Comparison of ENCODE assay signal across 19 cellular contexts in the genomic region with DNA sequence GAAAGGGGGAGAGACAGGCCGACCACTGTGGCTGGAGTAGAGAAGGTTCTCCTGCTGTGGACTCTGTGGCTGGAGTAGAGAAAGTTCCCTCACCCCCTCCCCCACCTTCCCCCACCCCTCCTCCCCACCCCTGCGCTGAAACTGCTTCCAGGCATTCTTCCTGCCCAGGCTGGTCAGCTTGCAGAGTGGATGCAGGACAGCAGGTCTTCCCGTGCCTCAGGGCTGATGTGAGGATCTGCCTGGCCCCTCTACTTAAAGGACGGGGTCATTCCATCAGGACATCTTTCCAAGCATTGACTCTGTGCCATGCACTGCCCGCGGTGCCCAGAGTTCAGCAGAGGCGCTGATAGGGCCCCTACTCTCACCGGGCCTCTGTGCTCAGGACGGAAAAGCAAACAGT. TPM values are rescaled to one million over a fixed set of nuclear protein-coding genes. Genes with fewer than 3 reads are reported as not detected.
DNase-seq lines count a peak whose midpoint lies in the region; ATAC-seq, FAIRE-seq and TF ChIP-seq lines count a peak whose summit lies in the region.
"Had no signal": no experiment of that assay in that cellular context is flagged by ENCODE, and none has a peak within 500 bp of the region (broad histone marks: within the 10 kb centered on the region; RNA-seq: fewer than 3 reads in every experiment).

No MANE protein-coding gene starts in this region.

- no peak overlapping the region for H3K23ac ChIP-seq in H9 (ENCODE audit: insufficient read length, low read depth, low read length)
- H3K23ac ChIP-seq in H1 (ENCODE audit: insufficient read length) = no peak overlapping the region
- H3K23ac ChIP-seq in mesendoderm (ENCODE audit: low read length) = no peak overlapping the region

- H3K4me1 ChIP-seq in H9 (ENCODE audit: insufficient read depth, low read length) (no peaks in the 10 kb centered on the region), H1 (replicated peaks in 1 of 4; ENCODE audit: control insufficient read depth in 3 of 4, insufficient read depth in 4 of 4, low read length in 3 of 4) (peaks cover 0 to 3% (median 0%) of the 10 kb centered on the region in 4 experiments; a peak in 3 of 7 replicates), mesendoderm (ENCODE audit: control insufficient read depth, low read depth, low read length) (no peaks in the 10 kb centered on the region), parathyroid adenoma (no peaks in the 10 kb centered on the region)

- TF ChIP-seq CTCF in H9 (conservative IDR thresholded peaks at IDR 0.05) (no peak), H1 (IDR thresholded peaks at IDR 0.05; ENCODE audit: control extremely low read depth in 1 of 3, insufficient read depth in 1 of 3, low read depth in 1 of 3, low read length in 3 of 3) (no peak), parathyroid adenoma (IDR thresholded peaks at IDR 0.05) (no peak), natural killer cell (IDR thresholded peaks at IDR 0.05) (no peak)

- POLR2A ChIA-PET in H1 (lab: Charles Lee; ENCODE audit: partially characterized antibody) = no interaction called here

- H3K4me3 ChIP-seq in H1 (ENCODE audit: extremely low read depth in 1 of 4, insufficient read depth in 2 of 4, low read depth in 3 of 4, low read length in 4 of 4) (no peak overlapping the region), mesendoderm (ENCODE audit: low read length) (no peak overlapping the region), parathyroid adenoma (ENCODE audit: low read depth, low read length) (no peak overlapping the region)
- H3K4me3 ChIP-seq: GM23338 had no signal

- H2BK15ac ChIP-seq in H9 (ENCODE audit: low read depth, low read length) (no peak overlapping the region; the same call in 1 of the 2 replicates), H1 (ENCODE audit: low read length) (no peak overlapping the region), mesendoderm (replicated peaks; ENCODE audit: low read depth) (no peak overlapping the region)

- WGBS in H9 (ENCODE audit: extremely low coverage, insufficient read length, low lambda C conversion rate) = no CpG with 5 or more reads among the region's 9 CpGs
- 83% methylated on average over 7 of the region's 9 CpGs; no CpG with 5 or more reads in 1 of the 2 experiments for WGBS in H1 (ENCODE audit: extremely low coverage in 1 of 2, insufficient coverage in 1 of 2, insufficient read length in 1 of 2, insufficient replicate concordance in 2 of 2, low coverage in 1 of 2, low lambda C conversion rate in 2 of 2, missing lambda C conversion rate in 1 of 2), 2 experiments
- WGBS in mesendoderm (ENCODE audit: extremely low coverage, insufficient coverage, low lambda C conversion rate) = no CpG with 5 or more reads among the region's 9 CpGs

- H3K36me3 ChIP-seq in H1 (ENCODE audit: control insufficient read depth in 2 of 4, insufficient read depth in 4 of 4, low read length in 3 of 4) = peaks cover 0 to 6% (median 0%) of the 10 kb centered on the region in 4 experiments; a peak in 1 of 8 replicates
- no peaks in the 10 kb centered on the region for H3K36me3 ChIP-seq in mesendoderm (ENCODE audit: control insufficient read depth, insufficient read depth, low read length)
- H3K36me3 ChIP-seq in parathyroid adenoma (ENCODE audit: control insufficient read depth, insufficient read depth, low read length) = no peaks in the 10 kb centered on the region

- intact Hi-C loops in natural killer cell (cut with micrococcal nuclease) = no loop called here

- CTCF ChIA-PET in H1 (lab: Charles Lee; ENCODE audit: partially characterized antibody) = interaction anchor here (1.3 kb wide), 1 partner anchor 19 kb away, joined by 5 read pairs; no protein-coding TSS in a partner anchor

- H3K27ac Mint-ChIP-seq in H9 = no peak overlapping the region
- H3K27ac Mint-ChIP-seq in natural killer cell = no peak overlapping the region
- H3K27ac Mint-ChIP-seq: CD4-positive, alpha-beta memory T cell; GM23338 had no signal

- H2BK5ac ChIP-seq in H9 (ENCODE audit: insufficient read length, low read length) (no peak overlapping the region), H1 (ENCODE audit: low read depth, low read length) (no peak overlapping the region), mesendoderm (ENCODE audit: low read length) (no peak overlapping the region)

- H3K4me2 ChIP-seq in H9 (ENCODE audit: insufficient read depth, insufficient read length, low read length) (no peak overlapping the region), H1 (ENCODE audit: insufficient read depth in 1 of 2, low read depth in 2 of 2, low read length in 2 of 2) (no peak overlapping the region), mesendoderm (ENCODE audit: low read length) (no peak overlapping the region), parathyroid adenoma (ENCODE audit: low read length) (no peak overlapping the region)
- H3K4me2 ChIP-seq: GM23338 had no signal

- H3K9me3 Mint-ChIP-seq in H9 (peaks cover 11 to 14% of the 10 kb centered on the region in 2 experiments; a peak in 4 of 5 replicates), natural killer cell (peaks cover 0 to 4% of the 10 kb centered on the region in 2 donors)

- TF ChIP-seq RAD21 in H1 (IDR thresholded peaks at IDR 0.05 in 1 of 2, conservative IDR thresholded peaks at IDR 0.05 in 1 of 2; ENCODE audit: low read depth in 2 of 2, low read length in 2 of 2) = no peak

- no peak for ATAC-seq in natural killer cell
- ATAC-seq in HG02970 (IDR thresholded peaks at IDR 0.05; ENCODE audit: low FRiP score, unreplicated experiment) = no peak
- ATAC-seq: GM23338, HCT116 had no signal

- no peaks in the 10 kb centered on the region for H3K79me2 ChIP-seq in H9 (ENCODE audit: insufficient read depth, low read length)
- no peaks in the 10 kb centered on the region for H3K79me2 ChIP-seq in H1 (ENCODE audit: control insufficient read depth in 1 of 2, insufficient read depth in 2 of 2, low read length in 2 of 2)
- H3K79me2 ChIP-seq in mesendoderm (ENCODE audit: control insufficient read depth, insufficient read depth, low read length) = no peaks in the 10 kb centered on the region
- no peaks in the 10 kb centered on the region for H3K79me2 ChIP-seq in parathyroid adenoma

- H3K4ac ChIP-seq in H9 (ENCODE audit: low read depth, low read length) = no peak overlapping the region
- H3K4ac ChIP-seq in H1 (replicated peaks; ENCODE audit: insufficient read length, low read depth, low read length) = no peak overlapping the region
- no peak overlapping the region for H3K4ac ChIP-seq in mesendoderm (ENCODE audit: low read depth, low read length)

- H3K27me3 ChIP-seq in H9 (ENCODE audit: insufficient read depth, low read length) (no peaks in the 10 kb centered on the region; the same call in 1 of the 2 replicates), H1 (replicated peaks in 1 of 4; ENCODE audit: control insufficient read depth in 3 of 4, extremely low read depth in 1 of 4, insufficient read depth in 3 of 4, low read length in 3 of 4) (no peaks in the 10 kb centered on the region; a peak in 2 of 7 replicates), mesendoderm (ENCODE audit: insufficient read depth, low read length, poor library complexity) (no peaks in the 10 kb centered on the region), parathyroid adenoma (ENCODE audit: control insufficient read depth, insufficient read depth, low read length) (no peaks in the 10 kb centered on the region)

- H3K27ac ChIP-seq in H9 (ENCODE audit: insufficient read length, low read depth, low read length) (no peak overlapping the region), H1 (ENCODE audit: low read depth, low read length) (no peak overlapping the region), mesendoderm (ENCODE audit: low read depth, low read length) (no peak overlapping the region), parathyroid adenoma (no peak overlapping the region)

- H4K91ac ChIP-seq in H9 (ENCODE audit: insufficient read length, low read depth, low read length) = no peak overlapping the region
- H4K91ac ChIP-seq in H1 (replicated peaks; ENCODE audit: insufficient read length, low read length) = no peak overlapping the region

- H2AK5ac ChIP-seq in H9 (ENCODE audit: insufficient read length, low read length) (no peak overlapping the region), H1 (ENCODE audit: low read depth, low read length) (no peak overlapping the region), mesendoderm (ENCODE audit: low read length) (no peak overlapping the region)

- H3K18ac ChIP-seq in H9 (ENCODE audit: insufficient read length, low read depth, low read length) (no peak overlapping the region), H1 (ENCODE audit: extremely low read depth, low read length) (no peak overlapping the region; the same call in 1 of the 2 replicates), mesendoderm (ENCODE audit: low read length) (no peak overlapping the region)

- TF ChIP-seq POLR2A in H1 (IDR thresholded peaks at IDR 0.05; ENCODE audit: control extremely low read depth in 1 of 2, low read depth in 2 of 2, low read length in 2 of 2) = no peak

- no peaks in the 10 kb centered on the region for H4K20me1 ChIP-seq in H9 (ENCODE audit: control insufficient read depth, insufficient read depth, insufficient read length)
- peaks cover 0 to 5% of the 10 kb centered on the region in 2 experiments for H4K20me1 ChIP-seq in H1 (replicated peaks in 1 of 2; ENCODE audit: control insufficient read depth in 1 of 2, insufficient read depth in 2 of 2, low read length in 2 of 2)

- no peak for FAIRE-seq in H1 (lab: Jason Lieb, UNC)
- FAIRE-seq: G401.6, GM12892, H54 had no signal

- H2BK12ac ChIP-seq in H9 (ENCODE audit: insufficient read length, low read depth, low read length) (no peak overlapping the region), H1 (ENCODE audit: low read depth, low read length) (0 out of 2 replicates have a peak overlapping the region, but pooled peaks have one; percentile 9)

- TF ChIP-seq EP300 in H1 (IDR thresholded peaks at IDR 0.05; ENCODE audit: borderline replicate concordance in 1 of 2, low read depth in 2 of 2, low read length in 2 of 2) = no peak

- H4K8ac ChIP-seq in H9 (replicated peaks; ENCODE audit: insufficient read length, low read depth, low read length) (no peak overlapping the region), H1 (ENCODE audit: extremely low read depth, insufficient read depth, low read length) (peak overlapping the region; percentile 78), mesendoderm (ENCODE audit: low read depth, low read length) (no peak overlapping the region)

- H3K4me1 Mint-ChIP-seq in H9 = peaks cover 4 to 5% of the 10 kb centered on the region in 2 experiments
- no peaks in the 10 kb centered on the region for H3K4me1 Mint-ChIP-seq in natural killer cell
- H3K4me1 Mint-ChIP-seq: CD4-positive, alpha-beta memory T cell; GM23338 had no signal

- H3K14ac ChIP-seq in H9 (ENCODE audit: insufficient read depth, low read length) = peak overlapping the region; percentile 17; the same call in 1 of the 2 replicates
- no peak overlapping the region for H3K14ac ChIP-seq in H1 (ENCODE audit: insufficient read length)

- H2AFZ ChIP-seq in H9 (ENCODE audit: low read length) (no peak overlapping the region), H1 (ENCODE audit: low read length) (no peak overlapping the region), parathyroid adenoma (peak overlapping the region; percentile 33)
- H2AFZ ChIP-seq: GM23338 had no signal

- H2BK20ac ChIP-seq in H9 (ENCODE audit: low read depth, low read length, poor library complexity, severe bottlenecking) (no peak overlapping the region), H1 (ENCODE audit: low read length) (no peak overlapping the region)

- H3K9ac ChIP-seq in H9 (ENCODE audit: extremely low read depth, insufficient read length, low read length) = no peak overlapping the region
- no peak overlapping the region for H3K9ac ChIP-seq in H1 (replicated peaks in 1 of 4; ENCODE audit: extremely low read depth in 1 of 4, low read depth in 3 of 4, low read length in 3 of 4)
- no peak overlapping the region for H3K9ac ChIP-seq in mesendoderm (ENCODE audit: low read length)
- no peak overlapping the region for H3K9ac ChIP-seq in parathyroid adenoma

- peaks cover 34% of the 10 kb centered on the region for H3K27me3 Mint-ChIP-seq in H9 (ENCODE audit: low read depth)
- peaks cover 4% of the 10 kb centered on the region in 2 donors for H3K27me3 Mint-ChIP-seq in natural killer cell (ENCODE audit: low read depth in 2 of 2)

- no peak overlapping the region for H3K56ac ChIP-seq in H9 (ENCODE audit: insufficient read length, low read depth, low read length)
- no peak overlapping the region for H3K56ac ChIP-seq in H1 (replicated peaks; ENCODE audit: insufficient read length, low read depth, low read length)
- H3K56ac ChIP-seq in mesendoderm (ENCODE audit: low read length) = peak overlapping the region; percentile 2

- H3K23me2 ChIP-seq in H9 (ENCODE audit: insufficient read length, low read depth, low read length, poor library complexity, severe bottlenecking) (no peaks in the 10 kb centered on the region), H1 (ENCODE audit: low read depth, low read length) (peaks cover 5% of the 10 kb centered on the region; the same call in 1 of the 2 replicates)

- H2BK120ac ChIP-seq in H9 (ENCODE audit: low read depth, low read length, poor library complexity, severe bottlenecking) = no peak overlapping the region
- no peak overlapping the region for H2BK120ac ChIP-seq in H1 (replicated peaks; ENCODE audit: low read depth, low read length)
- H2BK120ac ChIP-seq in mesendoderm (ENCODE audit: low read depth, low read length) = no peak overlapping the region

- H3T11ph ChIP-seq in H9 (ENCODE audit: low read length) = no peak overlapping the region

- H3K9me3 ChIP-seq in H9 (ENCODE audit: control insufficient read depth, low read depth, low read length) = no peaks in the 10 kb centered on the region
- peaks cover 6 to 9% of the 10 kb centered on the region in 2 experiments; a peak in 3 of 4 replicates for H3K9me3 ChIP-seq in H1 (ENCODE audit: insufficient read depth in 2 of 2, low read depth in 1 of 2, low read length in 1 of 2)
- H3K9me3 ChIP-seq in parathyroid adenoma (ENCODE audit: control insufficient read depth, low read length) = no peaks in the 10 kb centered on the region

- DNase-seq in H9 (peak; percentile 38), H1 (ENCODE audit: low read depth in 1 of 2, low spot score in 2 of 2) (no peak), mesendoderm (no peak), natural killer cell (no peak), hippocampal formation (lab: John Stamatoyannopoulos, UW) (no peak)
- DNase-seq: C1 segment of cervical spinal cord; Calu3; CD4-positive, alpha-beta memory T cell; COR-L47; DMS53; DMS79 treated with DMSO at 0.1 percent for 48 hours had no signal

- H3K4me3 Mint-ChIP-seq in H9 (peak overlapping the region in 1 of 2 experiments; percentile 13; a peak in 1 of 5 replicates), natural killer cell (no peak overlapping the region)
- H3K4me3 Mint-ChIP-seq: CD4-positive, alpha-beta memory T cell; GM23338 had no signal

- H3K36me3 Mint-ChIP-seq in H9 (ENCODE audit: insufficient read depth in 1 of 3, low read depth in 3 of 3) (peaks cover 0 to 3% (median 0%) of the 10 kb centered on the region in 3 experiments; a peak in 2 of 7 replicates), natural killer cell (no peaks in the 10 kb centered on the region)
- H3K36me3 Mint-ChIP-seq: CD4-positive, alpha-beta memory T cell had no signal

- H4K5ac ChIP-seq in H9 (ENCODE audit: insufficient read length, low read depth, low read length) (no peak overlapping the region), H1 (ENCODE audit: insufficient read length, low read depth, low read length) (no peak overlapping the region), mesendoderm (ENCODE audit: low read length) (no peak overlapping the region)

- H3K79me1 ChIP-seq in H9 (ENCODE audit: insufficient read depth, low read depth, low read length, poor library complexity, severe bottlenecking) (no peaks in the 10 kb centered on the region), H1 (ENCODE audit: low read depth, low read length) (no peaks in the 10 kb centered on the region), mesendoderm (ENCODE audit: low read length) (no peaks in the 10 kb centered on the region)

RNA-seq across cellular contexts. Expression of gene RIMBP2, which starts 13.2 kb away (rescaled TPM):
- total RNA-seq in H9 (2021) (0.70 TPM in 2 replicates), natural killer cell (not detected)
- 0.31 and 0.65 TPM in 2 replicates for total RNA-seq in H1 (2021; fragmentation: NEBNext Ultra II Directional; extraction: Animal tissue kit (Norgen Biotek cat#: 25700))
- 0.18 and 0.52 TPM in 2 replicates for polyA plus RNA-seq in H1 (2011; rRNA removed)
- 0.43 TPM for polyA plus RNA-seq in H1 (2011; cell fraction: cytosol; rRNA removed)
- polyA plus RNA-seq in H1 (2011; cell fraction: nucleus; rRNA removed) = 0.73 TPM
- 0.08 to 0.66 TPM (median 0.31 TPM) in 4 replicates for polyA plus RNA-seq in H1 (2012, experiment 1 of 2)
- polyA plus RNA-seq in H1 (2012, experiment 2 of 2) = not detected
- 0.59 TPM for polyA plus RNA-seq in H1 (2013, experiment 1 of 2)
- polyA plus RNA-seq in H1 (2013, experiment 2 of 2) = 0.48 TPM
- 0.17 and 0.60 TPM in 2 replicates for polyA minus RNA-seq in H1 (2011; rRNA and poly(A)+ RNA removed)
- polyA minus RNA-seq in H1 (2011; cell fraction: cytosol; rRNA and poly(A)+ RNA removed) = not detected
- polyA minus RNA-seq in H1 (2011; cell fraction: nucleus; rRNA and poly(A)+ RNA removed) = 0.90 TPM
- 1.5 TPM for polyA plus RNA-seq in mesendoderm (2013, experiment 1 of 2)
- polyA plus RNA-seq in mesendoderm (2013, experiment 2 of 2) = 1.4 TPM
- total RNA-seq: A172 had no signal
- polyA plus RNA-seq: CD4-positive, alpha-beta memory T cell had no signal
